Comparison of ENCODE assay signal across 8 cellular contexts in the genomic region with DNA sequence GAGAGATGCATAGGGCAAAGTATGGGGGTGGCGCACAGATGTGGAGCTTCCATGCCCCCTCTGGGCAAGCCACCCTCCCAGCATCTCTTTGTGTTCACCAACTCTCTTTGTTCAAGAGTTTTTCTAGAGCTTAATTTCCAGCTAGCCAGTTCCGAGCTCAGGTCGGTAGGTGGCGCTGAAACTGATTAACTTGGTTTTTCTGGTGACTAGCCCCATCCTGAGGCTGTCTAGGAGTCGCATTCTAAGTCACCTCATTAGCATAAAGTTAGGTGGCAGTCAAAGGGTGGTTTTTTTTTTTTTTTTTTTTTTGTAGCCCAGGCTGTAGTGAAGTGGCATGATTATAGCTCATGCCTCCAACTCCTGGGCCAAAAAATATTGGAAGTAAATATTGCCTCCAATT.
DNase-seq lines count a peak whose midpoint lies in the region; ATAC-seq and TF ChIP-seq lines count a peak whose summit lies in the region.

No MANE protein-coding gene starts in this region.

- no peak overlapping the region for H3K27ac Mint-ChIP-seq in T-helper 17 cell

- intact Hi-C loops in esophagus muscularis mucosa (cut with DNase I): no loop called here
- intact Hi-C loops in colonic mucosa (cut with DNase I): no loop called here

- H3K27me3 ChIP-seq in kidney epithelial cell (ENCODE audit: control insufficient read depth, insufficient read depth, low read length) (peaks cover 2% of the 10 kb centered on the region), esophagus muscularis mucosa (no peaks in the 10 kb centered on the region), colonic mucosa (no peaks in the 10 kb centered on the region)

- no peak overlapping the region for H3K4me3 ChIP-seq in kidney epithelial cell (ENCODE audit: low read depth, low read length)
- no peak overlapping the region for H3K4me3 ChIP-seq in esophagus muscularis mucosa
- no peak overlapping the region for H3K4me3 ChIP-seq in colonic mucosa

- DNase-seq in activated CD4-positive, CD25-positive, alpha-beta regulatory T cell treated with anti-CD3 and anti-CD28 coated beads, Interleukin-2, amount 50 U/mL, for 72 hours: peak; percentile 48
- DNase-seq in kidney epithelial cell (ENCODE audit: low read depth) (no peak), T-helper 17 cell (no peak), esophagus muscularis mucosa (ENCODE audit: extremely low spot score) (no peak), colonic mucosa (no peak)

- H3K4me1 ChIP-seq in esophagus muscularis mucosa (no peaks in the 10 kb centered on the region), colonic mucosa (no peaks in the 10 kb centered on the region)

- ATAC-seq in HG03354 (IDR thresholded peaks at IDR 0.05; ENCODE audit: poor library complexity, severe bottlenecking, unreplicated experiment) (peak; percentile 90), T-helper 17 cell (no peak)

- TF ChIP-seq EP300 in esophagus muscularis mucosa (IDR thresholded peaks at IDR 0.05): no peak

- H3K27ac ChIP-seq in 22Rv1 (no peak overlapping the region), esophagus muscularis mucosa (replicated peaks in 1 of 4) (no peak overlapping the region), colonic mucosa (no peak overlapping the region)

- no peaks in the 10 kb centered on the region for H3K36me3 Mint-ChIP-seq in T-helper 17 cell (ENCODE audit: low read depth)

- H3K9me3 ChIP-seq in T-helper 17 cell (ENCODE audit: control insufficient read depth, low read length, poor library complexity, severe bottlenecking) (no peaks in the 10 kb centered on the region), esophagus muscularis mucosa (no peaks in the 10 kb centered on the region), colonic mucosa (no peaks in the 10 kb centered on the region)

- no peak overlapping the region for H3K4me3 Mint-ChIP-seq in T-helper 17 cell

- H3K9ac ChIP-seq in colonic mucosa (ENCODE audit: low read depth in 2 of 2, low read length in 2 of 2): no peak overlapping the region

- H3K36me3 ChIP-seq in kidney epithelial cell (ENCODE audit: control insufficient read depth, insufficient read depth, low read length): no peaks in the 10 kb centered on the region
- H3K36me3 ChIP-seq in esophagus muscularis mucosa: no peaks in the 10 kb centered on the region
- H3K36me3 ChIP-seq in colonic mucosa: no peaks in the 10 kb centered on the region

- no peaks in the 10 kb centered on the region for H3K4me1 Mint-ChIP-seq in T-helper 17 cell

- WGBS in esophagus muscularis mucosa: 58% methylated on average over 5 of the region's 5 CpGs

- peak; percentile 70 for TF ChIP-seq CTCF in 22Rv1 (IDR thresholded peaks at IDR 0.05)
- peak; percentile 74 for TF ChIP-seq CTCF in GM12873 (IDR thresholded peaks at IDR 0.05; ENCODE audit: insufficient read depth, low read depth, low read length, missing control alignments)
- TF ChIP-seq CTCF in kidney epithelial cell (IDR thresholded peaks at IDR 0.05; ENCODE audit: insufficient read depth, low read length, poor library complexity, severe bottlenecking): peak; percentile 63
- peak in 1 of 3 experiments; percentile 23 for TF ChIP-seq CTCF in esophagus muscularis mucosa (IDR thresholded peaks at IDR 0.05)
- no peak for TF ChIP-seq CTCF in colonic mucosa (IDR thresholded peaks at IDR 0.05)

- TF ChIP-seq POLR2A in esophagus muscularis mucosa (IDR thresholded peaks at IDR 0.05; ENCODE audit: low read depth): no peak

- H3K27me3 Mint-ChIP-seq in T-helper 17 cell: peaks cover 13% of the 10 kb centered on the region
